Comparison of ENCODE assay signal across 8 cellular contexts in the genomic region with DNA sequence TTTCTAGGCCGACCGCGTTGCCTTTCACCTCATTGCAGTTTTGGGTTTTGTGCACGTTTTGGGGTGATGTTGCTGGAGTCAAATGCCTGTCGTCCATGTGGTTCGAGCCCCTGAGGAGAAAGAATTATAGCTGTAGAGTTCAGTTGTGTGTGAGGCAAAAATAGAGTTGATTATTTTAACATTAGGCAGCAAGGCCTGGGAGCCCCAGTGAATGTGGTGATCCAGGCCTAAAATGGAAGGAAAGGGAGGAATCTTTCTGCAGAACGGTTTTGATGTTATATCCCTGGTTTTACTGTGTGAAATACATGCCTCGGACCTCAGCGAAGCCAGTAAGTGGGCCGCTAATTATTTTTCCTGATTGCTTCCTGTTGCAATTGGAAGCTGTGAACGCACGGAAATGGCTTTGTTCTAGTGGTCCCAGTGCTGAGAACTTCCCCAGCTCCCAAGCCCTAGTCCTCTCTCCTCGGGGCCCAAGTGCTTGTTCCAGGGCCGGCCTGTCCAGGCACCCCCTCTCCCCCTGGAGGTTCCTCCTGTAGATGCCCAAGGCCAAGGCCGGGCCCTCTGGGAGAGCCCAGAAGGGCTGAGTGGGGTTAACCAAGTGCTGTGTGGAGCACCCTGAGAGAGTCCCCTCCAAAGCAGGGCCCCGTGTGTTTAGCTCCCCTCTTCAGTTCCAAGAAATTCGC. TPM values are rescaled to one million over a fixed set of nuclear protein-coding genes. Genes with fewer than 3 reads are reported as not detected.
DNase-seq lines count a peak whose midpoint lies in the region; ATAC-seq, FAIRE-seq and TF ChIP-seq lines count a peak whose summit lies in the region.

No MANE protein-coding gene starts in this region.

- H3K4me1 ChIP-seq in astrocyte (ENCODE audit: insufficient read depth, low read length) (peaks cover 32% of the 10 kb centered on the region), right lobe of liver (peaks cover 0 to 30% (median 16%) of the 10 kb centered on the region in 4 donors), uterus (peaks cover 0 to 4% of the 10 kb centered on the region in 2 donors), Karpas-422 (ENCODE audit: low read length) (no peaks in the 10 kb centered on the region)

- FAIRE-seq in astrocyte (lab: Jason Lieb, UNC), result no peak

- H3K36me3 Mint-ChIP-seq in activated naive CD4-positive, alpha-beta T cell treated with anti-CD3 and anti-CD28 coated beads, Interleukin-2, amount 50 U/mL, for 24 hours, result no peaks in the 10 kb centered on the region
- no peaks in the 10 kb centered on the region for H3K36me3 Mint-ChIP-seq in astrocyte (ENCODE audit: low read depth, unreplicated experiment)

- H3K27me3 ChIP-seq in astrocyte (ENCODE audit: insufficient read depth, low read length), result no peaks in the 10 kb centered on the region
- no peaks in the 10 kb centered on the region for H3K27me3 ChIP-seq in right lobe of liver
- H3K27me3 ChIP-seq in uterus, result no peaks in the 10 kb centered on the region
- no peaks in the 10 kb centered on the region for H3K27me3 ChIP-seq in Karpas-422 (ENCODE audit: low read length)

- H3K27ac ChIP-seq in astrocyte (ENCODE audit: low read depth, low read length), result peak overlapping the region; percentile 56
- H3K27ac ChIP-seq in right lobe of liver, result peak overlapping the region; percentile 93 to 95 (median 94)
- H3K27ac ChIP-seq in uterus, result peak overlapping the region; percentile 74 to 75
- H3K27ac ChIP-seq in Karpas-422 (ENCODE audit: low read length), result no peak overlapping the region

- peak; percentile 16 to 28 (median 20) for ATAC-seq in right lobe of liver
- no peak for ATAC-seq in GM19455 (IDR thresholded peaks at IDR 0.05; ENCODE audit: unreplicated experiment)

- peaks cover 57% of the 10 kb centered on the region for H3K79me2 ChIP-seq in astrocyte (ENCODE audit: insufficient read depth, low read length)
- H3K79me2 ChIP-seq in Karpas-422 (ENCODE audit: low read length), result no peaks in the 10 kb centered on the region

- peaks cover 3% of the 10 kb centered on the region for H3K27me3 Mint-ChIP-seq in activated naive CD4-positive, alpha-beta T cell treated with anti-CD3 and anti-CD28 coated beads, Interleukin-2, amount 50 U/mL, for 24 hours
- no peaks in the 10 kb centered on the region for H3K27me3 Mint-ChIP-seq in astrocyte (ENCODE audit: low read depth, unreplicated experiment)

- H3K4me1 Mint-ChIP-seq in activated naive CD4-positive, alpha-beta T cell treated with anti-CD3 and anti-CD28 coated beads, Interleukin-2, amount 50 U/mL, for 24 hours, result peaks cover 16% of the 10 kb centered on the region
- peaks cover 19% of the 10 kb centered on the region for H3K4me1 Mint-ChIP-seq in astrocyte (ENCODE audit: low read depth, unreplicated experiment)

- WGBS in right lobe of liver (ENCODE audit: insufficient coverage, low coverage, low lambda C conversion rate, missing lambda C conversion rate), result 8% methylated on average over 17 of the region's 17 CpGs

- H3K36me3 ChIP-seq in astrocyte (ENCODE audit: insufficient read depth, low read length) (no peaks in the 10 kb centered on the region), right lobe of liver (no peaks in the 10 kb centered on the region), uterus (no peaks in the 10 kb centered on the region), Karpas-422 (ENCODE audit: insufficient read depth, low read length) (no peaks in the 10 kb centered on the region)

- TF ChIP-seq CTCF in astrocyte (IDR thresholded peaks at IDR 0.05; ENCODE audit: insufficient read depth, low read depth, low read length), result no peak
- TF ChIP-seq CTCF in right lobe of liver (IDR thresholded peaks at IDR 0.05), result no peak
- TF ChIP-seq CTCF in uterus (IDR thresholded peaks at IDR 0.05), result no peak

- H2AFZ ChIP-seq in astrocyte (ENCODE audit: low read depth, low read length) (peak overlapping the region; percentile 72), Karpas-422 (ENCODE audit: low read length) (no peak overlapping the region)

- no peak overlapping the region for H3K27ac Mint-ChIP-seq in activated naive CD4-positive, alpha-beta T cell treated with anti-CD3 and anti-CD28 coated beads, Interleukin-2, amount 50 U/mL, for 24 hours
- peak overlapping the region; percentile 85 for H3K27ac Mint-ChIP-seq in astrocyte (ENCODE audit: unreplicated experiment)

- H3K4me3 Mint-ChIP-seq in activated naive CD4-positive, alpha-beta T cell treated with anti-CD3 and anti-CD28 coated beads, Interleukin-2, amount 50 U/mL, for 24 hours, result peak overlapping the region; percentile 30
- peak overlapping the region; percentile 95 for H3K4me3 Mint-ChIP-seq in astrocyte (ENCODE audit: unreplicated experiment)

- no peaks in the 10 kb centered on the region for H3K9me2 ChIP-seq in Karpas-422 (replicated peaks; ENCODE audit: insufficient read depth, low read length)

- H3K9me3 ChIP-seq in astrocyte (ENCODE audit: insufficient read depth, low read depth, low read length) (no peaks in the 10 kb centered on the region), right lobe of liver (no peaks in the 10 kb centered on the region), uterus (no peaks in the 10 kb centered on the region), Karpas-422 (ENCODE audit: low read length) (no peaks in the 10 kb centered on the region)

- H3K9me3 Mint-ChIP-seq in activated naive CD4-positive, alpha-beta T cell treated with anti-CD3 and anti-CD28 coated beads, Interleukin-2, amount 50 U/mL, for 24 hours, result no peaks in the 10 kb centered on the region
- no peaks in the 10 kb centered on the region for H3K9me3 Mint-ChIP-seq in astrocyte (ENCODE audit: unreplicated experiment)

- intact Hi-C loops in right lobe of liver (cut with DNase I), result loop anchor here in 1 of 2 donors (10.0 kb wide), 1 partner anchor 70 kb away; no protein-coding TSS in a partner anchor
- intact Hi-C loops in uterus (cut with DNase I; ENCODE audit: low total_unique reads), result loop anchor here (10.0 kb wide), 1 partner anchor 70 kb away; no protein-coding TSS in a partner anchor

- no peak for DNase-seq in activated naive CD4-positive, alpha-beta T cell (lab: John Stamatoyannopoulos, UW)
- DNase-seq in astrocyte (ENCODE audit: low read depth) (no peak), right lobe of liver (no peak), uterus (no peak), kidney glomerular epithelial cell (lab: John Stamatoyannopoulos, UW) (no peak), Karpas-422 (no peak)

- peak overlapping the region; percentile 83 for H3K9ac ChIP-seq in astrocyte (ENCODE audit: low read length)
- no peak overlapping the region for H3K9ac ChIP-seq in Karpas-422 (ENCODE audit: low read length)

- no peak for TF ChIP-seq POLR2A in right lobe of liver (IDR thresholded peaks at IDR 0.05)
- TF ChIP-seq POLR2A in uterus (IDR thresholded peaks at IDR 0.05), result no peak

- H3K4me3 ChIP-seq in astrocyte (ENCODE audit: insufficient read depth, low read depth, low read length) (peak overlapping the region; percentile 73), right lobe of liver (peak overlapping the region; percentile 67 to 75 (median 74)), uterus (peak overlapping the region; percentile 54 to 65), Karpas-422 (ENCODE audit: low read length) (no peak overlapping the region)

- H3K4me2 ChIP-seq in astrocyte (ENCODE audit: low read length) (peak overlapping the region; percentile 96), Karpas-422 (ENCODE audit: low read depth, low read length, poor library complexity, severe bottlenecking) (no peak overlapping the region)

- H4K20me1 ChIP-seq in astrocyte (ENCODE audit: insufficient read depth, low read length) (peaks cover 39% of the 10 kb centered on the region), Karpas-422 (ENCODE audit: insufficient read depth, low read depth, low read length) (no peaks in the 10 kb centered on the region)

RNA-seq across cellular contexts. Expression of a gene that starts 2.0 kb away (rescaled TPM):
- 19.6 and 20.2 TPM in 2 replicates for total RNA-seq in astrocyte
- total RNA-seq in right lobe of liver, result 100 to 1,000 TPM in 2 of 6 experiments, 10 to 100 TPM in 4; 74.4 to 120 (median 88.2) TPM
- total RNA-seq in uterus, result 10 to 100 TPM; 19.1 to 86.2 (median 43.9) TPM
- 0.04 and 0.07 TPM in 2 replicates for total RNA-seq in Karpas-422 (2014; rRNA removed; shearing (Covaris generic); ENCODE audit: low replicate concordance)

RNA-seq across cellular contexts. Expression of a gene that starts 42.6 kb away (rescaled TPM):
- total RNA-seq in astrocyte, result 79.8 and 83.5 TPM in 2 replicates
- 10 to 100 TPM; 39.4 to 70.9 (median 62.4) TPM for total RNA-seq in right lobe of liver
- 100 to 1,000 TPM in 1 of 4 donors, 10 to 100 TPM in 3; 23.2 to 136 (median 33.4) TPM for total RNA-seq in uterus
- total RNA-seq in Karpas-422 (2014; rRNA removed; shearing (Covaris generic); ENCODE audit: low replicate concordance), result 25.4 and 37.4 TPM in 2 replicates

Comparison
In these comparisons a context has a peak if more than half of its experiments do, and no peak if none do; other contexts are left out.
1. RNA of a gene that starts 2.0 kb away (total RNA-seq): 74.4 to 120 TPM in right lobe of liver, 19.1 to 86.2 TPM in uterus and 19.6 to 20.2 TPM in astrocyte; 0.04 to 0.07 TPM in Karpas-422; every median in the first group is over 10 times any median in the second.